ENCODE assay signal across 13 cellular contexts in genomic region chr16:82755570-82756282, GRCh38.
DNase-seq lines count a peak whose midpoint lies in the region; ATAC-seq and TF ChIP-seq lines count a peak whose summit lies in the region.
"Had no signal": no experiment of that assay in that cellular context is flagged by ENCODE, and none has a peak within 500 bp of the region (broad histone marks: within the 10 kb centered on the region; RNA-seq: fewer than 3 reads in every experiment).

No MANE protein-coding gene starts in this region.

- no peaks in the 10 kb centered on the region for H3K36me3 Mint-ChIP-seq in HFFc6 (ENCODE audit: low read depth)

- peaks cover 8% of the 10 kb centered on the region for H3K79me2 ChIP-seq in SK-N-SH (ENCODE audit: insufficient read depth)
- no peaks in the 10 kb centered on the region for H3K79me2 ChIP-seq in smooth muscle cell (ENCODE audit: low read depth)

- intact Hi-C loops in left colon (cut with DNase I, micrococcal nuclease) = no loop called here

- CTCF ChIA-PET in SK-N-SH (lab: Yijun Ruan, JAX) = interaction anchor here (0.6 to 1.0 kb wide), 2 partner anchors 9 to 45 kb away, joined by 3 read pairs; no protein-coding TSS in a partner anchor

- DNase-seq in HFFc6 (no peak), SK-N-SH (no peak), fibroblast of mammary gland (ENCODE audit: low read depth) (no peak), smooth muscle cell (lab: John Stamatoyannopoulos, UW; ENCODE audit: unreplicated experiment) (no peak), suprapubic skin (ENCODE audit: low spot score in 2 of 2) (no peak), left colon (no peak)
- DNase-seq in stimulated activated CD4-positive, alpha-beta T cell treated with anti-CD3 and anti-CD28 coated beads, Interleukin-4, amount 100 ng/mL, for 24 hours = no peak
- DNase-seq: activated CD4-positive, alpha-beta T cell treated with anti-CD3 and anti-CD28 coated beads for 48 hours; activated gamma-delta T cell; DMS79; pancreas; stimulated activated CD4-positive, alpha-beta T cell treated with anti-CD3 and anti-CD28 coated beads, Interleukin-4, amount 100 ng/mL, for 1 hour had no signal

- H3F3A ChIP-seq in SK-N-SH (replicated peaks; ENCODE audit: insufficient read depth) (peaks cover 21% of the 10 kb centered on the region), smooth muscle cell (ENCODE audit: low read depth) (no peaks in the 10 kb centered on the region)

- H2AFZ ChIP-seq in SK-N-SH (ENCODE audit: low read depth) (no peak overlapping the region), smooth muscle cell (ENCODE audit: low read depth) (no peak overlapping the region)

- H3K4me2 ChIP-seq in SK-N-SH = 0 out of 2 replicates have a peak overlapping the region, but pooled peaks have one; percentile 48
- H3K4me2 ChIP-seq in smooth muscle cell = no peak overlapping the region

- no peaks in the 10 kb centered on the region for H3K9me3 Mint-ChIP-seq in HFFc6

- ATAC-seq in left colon = no peak
- ATAC-seq: left lobe of liver, pancreas had no signal

- no peaks in the 10 kb centered on the region for H3K27me3 ChIP-seq in SK-N-SH (ENCODE audit: insufficient read depth)
- H3K27me3 ChIP-seq in smooth muscle cell (ENCODE audit: low read depth) = no peaks in the 10 kb centered on the region
- H3K27me3 ChIP-seq in suprapubic skin = no peaks in the 10 kb centered on the region
- H3K27me3 ChIP-seq: pancreas had no signal

- TF ChIP-seq EP300 in SK-N-SH (IDR thresholded peaks at IDR 0.05; ENCODE audit: borderline replicate concordance in 1 of 2, low read depth in 1 of 2, low read length in 1 of 2) (0 out of 4 replicates have a peak, but pooled peaks of 1 of the 2 experiments have one; percentile 19), suprapubic skin (IDR thresholded peaks at IDR 0.05) (no peak)

- TF ChIP-seq CTCF in HFFc6 (IDR thresholded peaks at IDR 0.05) = peak; percentile 60
- peak; percentile 50 for TF ChIP-seq CTCF in SK-N-SH (IDR thresholded peaks at IDR 0.05)
- TF ChIP-seq CTCF in fibroblast of mammary gland (conservative IDR thresholded peaks at IDR 0.05; ENCODE audit: control insufficient read depth, insufficient read depth, low read depth, low read length) = peak; percentile 20
- TF ChIP-seq CTCF in smooth muscle cell (IDR thresholded peaks at IDR 0.05; ENCODE audit: borderline replicate concordance, insufficient read depth, poor library complexity, severe bottlenecking) = peak; percentile 9
- TF ChIP-seq CTCF in suprapubic skin (IDR thresholded peaks at IDR 0.05) = no peak

- H3K36me3 ChIP-seq in SK-N-SH (replicated peaks in 1 of 2; ENCODE audit: control insufficient read depth in 1 of 2, insufficient read depth in 2 of 2, low read length in 1 of 2) = no peaks in the 10 kb centered on the region
- H3K36me3 ChIP-seq in smooth muscle cell (ENCODE audit: low read depth) = no peaks in the 10 kb centered on the region
- H3K36me3 ChIP-seq in suprapubic skin = no peaks in the 10 kb centered on the region
- H3K36me3 ChIP-seq: pancreas had no signal

- POLR2A ChIA-PET in SK-N-SH (lab: Yijun Ruan, JAX) = no interaction called here

- no peaks in the 10 kb centered on the region for H3K9me2 ChIP-seq in SK-N-SH

- H3K9ac ChIP-seq in SK-N-SH (peak overlapping the region; percentile 7; the same call in 1 of the 2 replicates), smooth muscle cell (ENCODE audit: low read depth) (no peak overlapping the region)

- H3K27me3 Mint-ChIP-seq in HFFc6 (ENCODE audit: insufficient read depth) = peaks cover 1% of the 10 kb centered on the region

- H3K4me3 ChIP-seq in SK-N-SH (ENCODE audit: low read depth in 2 of 2, low read length in 1 of 2) (no peak overlapping the region), fibroblast of mammary gland (ENCODE audit: control insufficient read depth, low read depth, low read length) (no peak overlapping the region), smooth muscle cell (no peak overlapping the region), suprapubic skin (no peak overlapping the region)
- H3K4me3 ChIP-seq: pancreas had no signal

- peak overlapping the region; percentile 72 for H3K27ac Mint-ChIP-seq in HFFc6

- no peak overlapping the region for H3K4me3 Mint-ChIP-seq in HFFc6

- H3K4me1 Mint-ChIP-seq in HFFc6 (ENCODE audit: low read depth) = peaks cover 61% of the 10 kb centered on the region

- H3K9me3 ChIP-seq in SK-N-SH (no peaks in the 10 kb centered on the region), smooth muscle cell (replicated peaks; ENCODE audit: low read depth) (no peaks in the 10 kb centered on the region), suprapubic skin (no peaks in the 10 kb centered on the region)
- H3K9me3 ChIP-seq: pancreas had no signal

- H3K4me1 ChIP-seq in SK-N-SH (ENCODE audit: control insufficient read depth in 1 of 2, insufficient read depth in 2 of 2, low read depth in 1 of 2, low read length in 1 of 2) (peaks cover 0 to 7% of the 10 kb centered on the region in 2 experiments; a peak in 1 of 4 replicates), smooth muscle cell (ENCODE audit: low read depth) (no peaks in the 10 kb centered on the region), suprapubic skin (no peaks in the 10 kb centered on the region)
- H3K4me1 ChIP-seq: pancreas had no signal

- H3K27ac ChIP-seq in SK-N-SH (ENCODE audit: low read depth in 2 of 2, low read length in 1 of 2) (peak overlapping the region in 1 of 2 experiments; percentile 84; a peak in 2 of 4 replicates), smooth muscle cell (ENCODE audit: low read depth) (no peak overlapping the region), suprapubic skin (no peak overlapping the region)
- H3K27ac ChIP-seq: pancreas had no signal

- no peak for TF ChIP-seq RAD21 in SK-N-SH (IDR thresholded peaks at IDR 0.05; ENCODE audit: low read length)

- 54% methylated on average over 4 of the region's 4 CpGs for WGBS in SK-N-SH (ENCODE audit: low lambda C conversion rate)
- WGBS in smooth muscle cell (ENCODE audit: low lambda C conversion rate) = 83% methylated on average over 4 of the region's 4 CpGs
- 90% methylated on average over 4 of the region's 4 CpGs for WGBS in suprapubic skin

- no peak for TF ChIP-seq POLR2A in suprapubic skin (IDR thresholded peaks at IDR 0.05)

- H4K20me1 ChIP-seq in SK-N-SH (ENCODE audit: insufficient read depth) = no peaks in the 10 kb centered on the region
- H4K20me1 ChIP-seq in smooth muscle cell (ENCODE audit: low read depth) = no peaks in the 10 kb centered on the region

TF ChIP-seq in SK-N-SH, 30 proteins besides CTCF, POLR2A, EP300 and RAD21:
- TF ChIP-seq TEAD4 (IDR thresholded peaks at IDR 0.05; ENCODE audit: borderline replicate concordance, insufficient read depth) (no peak), SMC3 (IDR thresholded peaks at IDR 0.05; ENCODE audit: low read depth, low read length) (peak; percentile 6; the same call in 1 of the 2 replicates)

Comparison
In these comparisons a context has a peak if more than half of its experiments do, and no peak if none do; other contexts are left out.
1. CTCF ChIP-seq: peak in HFFc6 (single experiment), SK-N-SH (single experiment), fibroblast of mammary gland (single experiment) and smooth muscle cell (single experiment); none in suprapubic skin (0 of 2).